Comparison of ENCODE assay signal across 1 cellular context in the genomic region with DNA sequence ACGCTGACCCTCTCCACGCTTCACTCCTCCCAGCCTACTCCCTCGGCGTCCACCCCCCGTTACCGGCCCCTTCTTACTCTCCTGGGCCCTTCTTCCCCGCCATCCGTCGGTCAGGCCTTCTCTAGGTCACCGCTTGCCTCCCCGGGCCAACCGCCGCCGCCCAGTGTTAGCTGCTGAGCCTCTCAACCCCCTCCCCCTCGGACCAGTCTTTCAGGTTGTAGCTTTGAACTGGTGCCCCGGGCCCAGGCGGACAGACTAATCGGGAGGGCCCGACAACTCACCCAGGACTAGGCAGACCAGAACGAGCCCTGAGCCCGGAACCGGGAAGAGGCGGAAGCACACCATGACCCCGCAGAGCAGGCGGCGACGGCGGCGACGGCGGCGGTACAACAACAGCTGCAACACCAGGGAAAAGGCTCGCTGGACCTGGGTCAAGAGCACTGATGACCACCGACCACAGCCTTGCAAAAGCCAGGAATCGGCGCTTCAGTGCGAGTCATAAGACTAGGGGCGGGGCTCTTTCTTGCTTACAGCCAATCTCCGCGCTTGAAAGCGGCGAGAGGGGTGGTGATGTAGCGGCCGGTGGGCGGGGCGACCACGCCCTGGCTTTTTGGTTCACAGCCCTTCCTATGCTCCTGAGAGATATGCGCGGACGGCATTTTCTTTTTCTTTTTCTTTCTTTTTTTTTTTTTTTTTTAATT.
TF ChIP-seq lines count a peak whose summit lies in the region.

Gene LAMP2, minus strand, starts transcription at position 472 of the 701 bp plus-strand sequence. Its CDS starts 127 bp downstream, at position 345.

TF ChIP-seq in A549, 52 proteins besides CTCF, POLR2A, EP300 and RAD21 (continued from another document):
- TF ChIP-seq USF2 (IDR thresholded peaks at IDR 0.05) = no peak
- no peak for TF ChIP-seq NFE2L2 (conservative IDR thresholded peaks at IDR 0.05; ENCODE audit: low read length)
- no peak for TF ChIP-seq MAFK (IDR thresholded peaks at IDR 0.05; ENCODE audit: partially characterized antibody)
